24 cellular contexts compared by ENCODE assay signal in the genomic region with DNA sequence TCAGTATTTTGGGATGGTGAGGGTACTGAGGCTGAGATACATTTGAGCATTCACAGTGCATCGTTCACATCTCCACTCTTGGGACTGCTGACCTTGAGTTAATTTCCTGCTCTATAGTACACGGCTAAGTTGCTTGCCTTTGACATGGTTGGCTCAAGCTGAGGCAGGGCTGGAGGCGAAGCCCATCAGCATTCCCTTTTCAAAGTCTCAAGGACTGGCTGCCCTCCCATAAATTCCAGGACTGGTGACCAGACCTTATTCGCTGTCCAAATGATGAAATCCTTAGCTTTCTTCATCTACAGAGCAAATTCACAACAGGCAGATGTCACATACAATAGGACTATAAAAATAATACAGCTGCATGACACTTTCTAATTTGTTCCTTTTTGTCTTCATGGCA.
DNase-seq lines count a peak whose midpoint lies in the region; ATAC-seq and TF ChIP-seq lines count a peak whose summit lies in the region.
"Had no signal": no experiment of that assay in that cellular context is flagged by ENCODE, and none has a peak within 500 bp of the region (broad histone marks: within the 10 kb centered on the region; RNA-seq: fewer than 3 reads in every experiment).

No MANE protein-coding gene starts in this region.

- H3K9me3 Mint-ChIP-seq in T-cell: no peaks in the 10 kb centered on the region
- H3K9me3 Mint-ChIP-seq: CD4-positive, CD25-positive, alpha-beta regulatory T cell; neural crest cell; WTC11 had no signal

- H3K9ac ChIP-seq in adipocyte (ENCODE audit: low read length) (no peak overlapping the region), Karpas-422 (ENCODE audit: low read length) (no peak overlapping the region)

- peaks cover 0 to 11% (median 4%) of the 10 kb centered on the region in 3 donors for H3K4me1 Mint-ChIP-seq in T-cell
- H3K4me1 Mint-ChIP-seq: CD4-positive, CD25-positive, alpha-beta regulatory T cell had no signal

- TF ChIP-seq CTCF in fibroblast of the aortic adventitia (IDR thresholded peaks at IDR 0.05; ENCODE audit: insufficient read depth, low read length): no peak

- peaks cover 9% of the 10 kb centered on the region for H3K27me3 ChIP-seq in adipocyte (replicated peaks; ENCODE audit: control insufficient read depth, insufficient read depth, low read length)
- H3K27me3 ChIP-seq in Karpas-422 (ENCODE audit: low read length): no peaks in the 10 kb centered on the region

- H3K9me3 ChIP-seq in adipocyte (ENCODE audit: control insufficient read depth, low read length) (no peaks in the 10 kb centered on the region), Karpas-422 (ENCODE audit: low read length) (no peaks in the 10 kb centered on the region)
- H3K9me3 ChIP-seq: lower lobe of right lung had no signal

- H3K4me3 Mint-ChIP-seq in T-cell: no peak overlapping the region
- H3K4me3 Mint-ChIP-seq: CD4-positive, CD25-positive, alpha-beta regulatory T cell; neural crest cell; WTC11 had no signal

- DNase-seq in EH (ENCODE audit: low read depth): peak; percentile 50
- DNase-seq in adipocyte (ENCODE audit: low read depth): peak; percentile 62
- DNase-seq in fibroblast of the aortic adventitia (ENCODE audit: low read depth): peak; percentile 60
- peak; percentile 16 for DNase-seq in midbrain (lab: John Stamatoyannopoulos, UW)
- no peak for DNase-seq in Karpas-422
- DNase-seq in NCI-H748 (lab: John Stamatoyannopoulos, UW; ENCODE audit: unreplicated experiment): no peak
- DNase-seq in T-cell: no peak
- DNase-seq: activated CD4-positive, alpha-beta T cell treated with anti-CD3 and anti-CD28 coated beads, Interleukin-2, amount 50 U/mL, for 1 hour; activated naive CD4-positive, alpha-beta T cell treated with anti-CD3 and anti-CD28 coated beads, Interleukin-2, amount 50 U/mL, for 16 hours; aorta; CD4-positive, CD25-positive, alpha-beta regulatory T cell; effector CD4-positive, alpha-beta T cell; lower lobe of right lung; NCI-H1048; NCI-H187; NCI-H526 treated with DMSO at 0.1 percent for 48 hours; posterior cingulate gyrus; T1000; trophoblast cell had no signal

- H3K4me2 ChIP-seq in Karpas-422 (ENCODE audit: low read depth, low read length, poor library complexity, severe bottlenecking): no peak overlapping the region

- H3K4me1 ChIP-seq in adipocyte (ENCODE audit: control insufficient read depth, insufficient read depth, low read length): peaks cover 20% of the 10 kb centered on the region
- no peaks in the 10 kb centered on the region for H3K4me1 ChIP-seq in Karpas-422 (ENCODE audit: low read length)
- H3K4me1 ChIP-seq: lower lobe of right lung had no signal

- H3K27ac ChIP-seq in Karpas-422 (ENCODE audit: low read length): no peak overlapping the region
- H3K27ac ChIP-seq: epithelial cell of prostate, lower lobe of right lung had no signal

- H3K79me2 ChIP-seq in Karpas-422 (ENCODE audit: low read length): no peaks in the 10 kb centered on the region

- CTCF ChIA-PET in T-cell (lab: Charles Lee): no interaction called here

- H3K4me3 ChIP-seq in adipocyte (ENCODE audit: low read length): peak overlapping the region; percentile 42
- no peak overlapping the region for H3K4me3 ChIP-seq in fibroblast of the aortic adventitia (ENCODE audit: low read depth, low read length)
- H3K4me3 ChIP-seq in Karpas-422 (ENCODE audit: low read length): no peak overlapping the region
- H3K4me3 ChIP-seq: lower lobe of right lung had no signal

- no peaks in the 10 kb centered on the region for H4K20me1 ChIP-seq in Karpas-422 (ENCODE audit: insufficient read depth, low read depth, low read length)

- H3K36me3 Mint-ChIP-seq in T-cell: no peaks in the 10 kb centered on the region
- H3K36me3 Mint-ChIP-seq: CD4-positive, CD25-positive, alpha-beta regulatory T cell; WTC11 had no signal

- POLR2A ChIA-PET in T-cell (lab: Charles Lee): no interaction called here

- H2AFZ ChIP-seq in Karpas-422 (ENCODE audit: low read length): no peak overlapping the region

- H3K27me3 Mint-ChIP-seq in T-cell: no peaks in the 10 kb centered on the region
- H3K27me3 Mint-ChIP-seq: CD4-positive, CD25-positive, alpha-beta regulatory T cell had no signal

- H3K36me3 ChIP-seq in adipocyte (ENCODE audit: control insufficient read depth, insufficient read depth, low read length, severe bottlenecking): no peaks in the 10 kb centered on the region
- no peaks in the 10 kb centered on the region for H3K36me3 ChIP-seq in Karpas-422 (ENCODE audit: insufficient read depth, low read length)
- H3K36me3 ChIP-seq: lower lobe of right lung had no signal

- no peaks in the 10 kb centered on the region for H3K9me2 ChIP-seq in Karpas-422 (replicated peaks; ENCODE audit: insufficient read depth, low read length)

- ATAC-seq in GM19455 (IDR thresholded peaks at IDR 0.05; ENCODE audit: unreplicated experiment): no peak
- no peak for ATAC-seq in T-cell (replicated peaks in 1 of 4)
- ATAC-seq: HepG2, lower lobe of right lung, WTC11 had no signal

- no peak overlapping the region for H3K27ac Mint-ChIP-seq in T-cell
- H3K27ac Mint-ChIP-seq: WTC11 had no signal

Comparison
In these comparisons a context has a peak if more than half of its experiments do, and no peak if none do; other contexts are left out.
1. DNase-seq: peak in EH (single experiment), adipocyte (single experiment), fibroblast of the aortic adventitia (single experiment) and midbrain (single experiment); none in Karpas-422 (single experiment), NCI-H748 (single experiment) and T-cell (0 of 34).